In the genomic region with DNA sequence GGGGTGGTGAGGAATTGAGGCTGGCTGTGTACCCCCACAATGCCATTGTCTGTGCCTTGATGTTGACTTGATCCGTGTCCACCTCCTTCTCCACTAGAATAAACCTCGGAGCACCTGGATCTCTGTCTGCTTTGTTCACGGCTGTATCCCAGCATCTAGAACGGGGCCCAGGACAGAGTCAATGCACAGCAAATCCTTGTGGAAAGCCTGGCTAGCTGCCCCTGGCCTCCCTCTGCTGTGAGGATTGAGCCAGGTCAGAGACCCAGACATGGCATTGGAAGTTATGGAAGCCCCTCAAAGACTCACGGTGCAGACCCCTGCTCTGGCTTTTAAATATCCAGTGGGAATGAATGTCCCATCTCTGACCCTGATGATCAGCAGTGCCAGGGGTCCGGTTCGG, we compare ENCODE assay signal across 1 cellular context.
TF ChIP-seq lines count a peak whose summit lies in the region.

No MANE protein-coding gene starts in this region.

TF ChIP-seq in IMR-90, 13 proteins besides CTCF, POLR2A, EP300 and RAD21:
- TF ChIP-seq MAZ (IDR thresholded peaks at IDR 0.05; ENCODE audit: borderline replicate concordance, low read depth, low read length) (no peak), SMC3 (IDR thresholded peaks at IDR 0.05; ENCODE audit: low read depth, low read length) (no peak), RFX5 (IDR thresholded peaks at IDR 0.05; ENCODE audit: low read depth, low read length) (no peak), FOS (IDR thresholded peaks at IDR 0.05; ENCODE audit: low read depth, low read length) (no peak), ELK1 (IDR thresholded peaks at IDR 0.05; ENCODE audit: borderline replicate concordance, low read depth, low read length) (no peak), MXI1 (IDR thresholded peaks at IDR 0.05; ENCODE audit: borderline replicate concordance, low read depth, low read length) (no peak), RCOR1 (IDR thresholded peaks at IDR 0.05; ENCODE audit: insufficient replicate concordance, low read length) (no peak), CHD1 (IDR thresholded peaks at IDR 0.05; ENCODE audit: low read depth, low read length) (no peak)
TF ChIP-seq in IMR-90: peak in this region for 0.
